15 cellular contexts compared by ENCODE assay signal in the genomic region with DNA sequence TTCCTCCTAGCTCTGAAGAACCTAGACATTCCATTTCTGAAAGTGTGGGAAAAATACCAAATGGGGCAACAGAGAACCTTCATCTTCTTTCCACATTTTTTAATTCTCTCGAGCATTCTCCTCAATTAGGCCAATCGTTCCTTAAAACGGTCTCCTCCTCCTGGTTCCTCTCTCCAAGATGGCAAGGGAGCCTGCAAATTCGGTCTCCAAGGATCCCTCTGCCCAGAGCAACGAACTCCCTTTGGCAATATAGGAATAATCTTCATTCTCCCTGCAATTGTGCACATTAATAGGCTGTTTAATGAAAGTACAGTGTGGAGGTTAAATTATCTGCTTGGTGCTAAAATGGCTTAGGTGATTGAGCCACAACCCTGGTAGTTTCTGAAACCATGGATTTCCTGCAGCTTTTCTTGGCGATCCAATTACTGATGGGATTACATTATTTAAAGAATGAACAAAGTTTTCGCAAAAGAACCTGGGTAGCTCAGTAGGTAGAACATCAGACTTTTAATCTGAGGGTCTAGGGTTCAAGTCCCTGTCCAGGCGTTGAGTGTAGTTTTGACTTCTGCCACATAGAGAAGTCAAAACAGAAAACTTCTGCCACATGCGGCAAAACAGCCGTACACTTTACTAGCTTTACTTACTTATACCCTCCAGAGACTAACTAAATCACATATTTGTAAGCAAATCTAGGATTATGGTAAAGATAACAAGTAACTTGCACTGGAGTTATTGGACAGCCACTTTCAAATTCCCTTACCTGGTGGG.
DNase-seq lines count a peak whose midpoint lies in the region; TF ChIP-seq lines count a peak whose summit lies in the region.
"Had no signal": no experiment of that assay in that cellular context is flagged by ENCODE, and none has a peak within 500 bp of the region (broad histone marks: within the 10 kb centered on the region; RNA-seq: fewer than 3 reads in every experiment).

No MANE protein-coding gene starts in this region.

- DNase-seq in BE2C = no peak
- peak; percentile 53 for DNase-seq in H7
- DNase-seq in NCI-H460 (ENCODE audit: extremely low read depth, low read depth) = peak; percentile 54
- peak; percentile 31 for DNase-seq in cerebellar cortex (ENCODE audit: low spot score)
- no peak for DNase-seq in DMS79 treated with DMSO at 0.1 percent for 48 hours (lab: John Stamatoyannopoulos, UW)
- no peak for DNase-seq in NCI-H345 (lab: John Stamatoyannopoulos, UW)
- no peak for DNase-seq in CD4-positive, alpha-beta memory T cell
- DNase-seq in SHP77 (lab: John Stamatoyannopoulos, UW) = no peak
- DNase-seq: activated naive CD4-positive, alpha-beta T cell treated with anti-CD3 and anti-CD28 coated beads, Interleukin-2, amount 50 U/mL, for 16 hours; AML-193; head of caudate nucleus; left ventricle myocardium superior; naive thymus-derived CD8-positive, alpha-beta T cell; NCI-H187 treated with DMSO at 0.1 percent for 48 hours; retina had no signal

- CTCF ChIA-PET in CD4-positive, alpha-beta memory T cell (lab: Charles Lee; ENCODE audit: partially characterized antibody) = no interaction called here

- peaks cover 25 to 32% of the 10 kb centered on the region in 2 donors for H3K27me3 Mint-ChIP-seq in CD4-positive, alpha-beta memory T cell

- no peak overlapping the region for H3K27ac Mint-ChIP-seq in CD4-positive, alpha-beta memory T cell
- H3K27ac Mint-ChIP-seq: naive thymus-derived CD8-positive, alpha-beta T cell had no signal

- no peaks in the 10 kb centered on the region for H3K4me1 Mint-ChIP-seq in CD4-positive, alpha-beta memory T cell
- H3K4me1 Mint-ChIP-seq: naive thymus-derived CD8-positive, alpha-beta T cell had no signal

- H3K27ac ChIP-seq in CD4-positive, alpha-beta memory T cell (ENCODE audit: low read depth, low read length) = no peak overlapping the region

- peaks cover 0 to 5% (median 0%) of the 10 kb centered on the region in 8 donors for H3K9me3 Mint-ChIP-seq in CD4-positive, alpha-beta memory T cell
- H3K9me3 Mint-ChIP-seq: naive thymus-derived CD8-positive, alpha-beta T cell had no signal

- intact Hi-C loops in CD4-positive, alpha-beta memory T cell (cut with micrococcal nuclease) = no loop called here

- H3K36me3 Mint-ChIP-seq in CD4-positive, alpha-beta memory T cell = no peaks in the 10 kb centered on the region

- POLR2A ChIA-PET in CD4-positive, alpha-beta memory T cell (lab: Charles Lee; ENCODE audit: partially characterized antibody) = no interaction called here

- no peak for TF ChIP-seq CTCF in BE2C (IDR thresholded peaks at IDR 0.05; ENCODE audit: low read depth, low read length)

- H3K27me3 ChIP-seq in BE2C (peaks cover 17% of the 10 kb centered on the region), H7 (ENCODE audit: control insufficient read depth, insufficient read depth, low read length) (no peaks in the 10 kb centered on the region)
- no peaks in the 10 kb centered on the region for H3K27me3 ChIP-seq in CD4-positive, alpha-beta memory T cell (ENCODE audit: insufficient read depth, low read length)

- H3K4me3 Mint-ChIP-seq in CD4-positive, alpha-beta memory T cell = no peak overlapping the region
- H3K4me3 Mint-ChIP-seq: naive thymus-derived CD8-positive, alpha-beta T cell had no signal

- H3K36me3 ChIP-seq in BE2C (no peaks in the 10 kb centered on the region), H7 (replicated peaks; ENCODE audit: control insufficient read depth, insufficient read depth, low read length) (no peaks in the 10 kb centered on the region)
- no peaks in the 10 kb centered on the region for H3K36me3 ChIP-seq in CD4-positive, alpha-beta memory T cell (ENCODE audit: insufficient read depth, low read length)

- no peaks in the 10 kb centered on the region for H3K4me1 ChIP-seq in BE2C
- H3K4me1 ChIP-seq in CD4-positive, alpha-beta memory T cell (ENCODE audit: insufficient read depth, low read length) = no peaks in the 10 kb centered on the region

- H3K9me3 ChIP-seq in BE2C = no peaks in the 10 kb centered on the region
- H3K9me3 ChIP-seq in CD4-positive, alpha-beta memory T cell (ENCODE audit: control insufficient read depth in 1 of 2, low read length in 2 of 2) = no peaks in the 10 kb centered on the region

- H3K4me3 ChIP-seq in BE2C (ENCODE audit: low read depth, low read length) = peak overlapping the region; percentile 3; the same call in 1 of the 2 replicates
- H3K4me3 ChIP-seq in H7 (ENCODE audit: insufficient read depth, low read depth, low read length) = peak overlapping the region; percentile 14; the same call in 1 of the 2 replicates
- no peak overlapping the region for H3K4me3 ChIP-seq in CD4-positive, alpha-beta memory T cell (ENCODE audit: low read length in 2 of 2)

Comparison
In these comparisons a context has a peak if more than half of its experiments do, and no peak if none do; other contexts are left out.
1. DNase-seq: peak in H7 (single experiment), NCI-H460 (single experiment) and cerebellar cortex (single experiment); none in BE2C (single experiment), DMS79 treated with DMSO at 0.1 percent for 48 hours (single experiment), NCI-H345 (single experiment), CD4-positive, alpha-beta memory T cell (0 of 5) and SHP77 (0 of 2).
2. H3K4me3 ChIP-seq: peak in BE2C (single experiment) and H7 (single experiment); none in CD4-positive, alpha-beta memory T cell (0 of 2).